In genomic region chr4:183200453-183200852, GRCh38 we compare ENCODE assay signal across 10 cellular contexts.
A peak's percentile ranks its signal among the peaks of the same experiment; 100 is the strongest.
DNase-seq lines count a peak whose midpoint lies in the region; ATAC-seq and TF ChIP-seq lines count a peak whose summit lies in the region.
"Had no signal": no experiment of that assay in that cellular context is flagged by ENCODE, and none has a peak within 500 bp of the region (broad histone marks: within the 10 kb centered on the region; RNA-seq: fewer than 3 reads in every experiment).

No MANE protein-coding gene starts in this region.

- peak; percentile 76 for DNase-seq in Right ventricle myocardium superior
- no peak for DNase-seq in right atrium auricular region (ENCODE audit: low spot score)
- DNase-seq in cerebellum (ENCODE audit: low spot score) = peak; percentile 48
- DNase-seq in lung (ENCODE audit: low spot score) = peak; percentile 83
- DNase-seq in stimulated activated CD4-positive, alpha-beta T cell treated with anti-CD3 and anti-CD28 coated beads, Interleukin-2, amount 100 ng/mL, for 24 hours = no peak
- DNase-seq in activated gamma-delta T cell (lab: John Stamatoyannopoulos, UW) = no peak
- no peak for DNase-seq in immature natural killer cell
- DNase-seq: activated T-cell treated with anti-CD3 and anti-CD28 coated beads for 4 hours had no signal

- intact Hi-C loops in Right ventricle myocardium superior (cut with DNase I) = no loop called here

- no peak overlapping the region for H3K4me3 Mint-ChIP-seq in immature natural killer cell
- H3K4me3 Mint-ChIP-seq: B cell had no signal

- H3K36me3 Mint-ChIP-seq in immature natural killer cell = peaks cover 0 to 9% (median 3%) of the 10 kb centered on the region in 3 donors

- TF ChIP-seq CTCF in right atrium auricular region (IDR thresholded peaks at IDR 0.05) = no peak
- TF ChIP-seq CTCF in lung (IDR thresholded peaks at IDR 0.05; ENCODE audit: control extremely low read depth, extremely low read depth) = no peak

- H3K4me3 ChIP-seq in right atrium auricular region = no peak overlapping the region
- no peak overlapping the region for H3K4me3 ChIP-seq in lung

- no peaks in the 10 kb centered on the region for H3K27me3 ChIP-seq in right atrium auricular region
- no peaks in the 10 kb centered on the region for H3K27me3 ChIP-seq in lung (ENCODE audit: control insufficient read depth, insufficient read depth)

- H3K4me1 ChIP-seq in right atrium auricular region (peaks cover 0 to 10% of the 10 kb centered on the region in 2 donors), lung (ENCODE audit: control insufficient read depth in 2 of 2, insufficient read depth in 2 of 2, low read length in 2 of 2) (peaks cover 1 to 8% of the 10 kb centered on the region in 2 donors)

- WGBS in lung, 2 donors = 26 to 77% methylated on average over 4 of the region's 4 CpGs

- H3K9me3 ChIP-seq in right atrium auricular region (no peaks in the 10 kb centered on the region), lung (ENCODE audit: control insufficient read depth in 2 of 2, insufficient read depth in 1 of 2, low read length in 1 of 2) (no peaks in the 10 kb centered on the region)

- H3K4me1 Mint-ChIP-seq in immature natural killer cell = no peaks in the 10 kb centered on the region
- H3K4me1 Mint-ChIP-seq: B cell had no signal

- peak; percentile 61 for ATAC-seq in Right ventricle myocardium superior (ENCODE audit: poor library complexity)
- ATAC-seq in lung (ENCODE audit: insufficient read depth, low FRiP score) = peak; percentile 41
- ATAC-seq in GM18873 (IDR thresholded peaks at IDR 0.05; ENCODE audit: low FRiP score, unreplicated experiment) = no peak

- H3K36me3 ChIP-seq in right atrium auricular region (no peaks in the 10 kb centered on the region), lung (ENCODE audit: control insufficient read depth in 2 of 2, insufficient read depth in 2 of 2, low read length in 2 of 2) (peaks cover 0 to 6% of the 10 kb centered on the region in 2 donors)

- H3K9me3 Mint-ChIP-seq in immature natural killer cell = no peaks in the 10 kb centered on the region

- no peak overlapping the region for H3K27ac ChIP-seq in right atrium auricular region
- H3K27ac ChIP-seq in lung (ENCODE audit: low read depth in 1 of 2, low read length in 1 of 2) = no peak overlapping the region

- H3K27me3 Mint-ChIP-seq in immature natural killer cell (ENCODE audit: low read depth in 3 of 3) = peaks cover 0 to 2% (median 0%) of the 10 kb centered on the region in 3 donors

- H3K27ac Mint-ChIP-seq in immature natural killer cell = no peak overlapping the region
- H3K27ac Mint-ChIP-seq: B cell had no signal

Comparison
In these comparisons a context has a peak if more than half of its experiments do, and no peak if none do; other contexts are left out.
1. DNase-seq: peak in Right ventricle myocardium superior (single experiment), cerebellum (single experiment) and lung (single experiment); none in right atrium auricular region (single experiment), stimulated activated CD4-positive, alpha-beta T cell treated with anti-CD3 and anti-CD28 coated beads, Interleukin-2, amount 100 ng/mL, for 24 hours (0 of 2), activated gamma-delta T cell (single experiment) and immature natural killer cell (0 of 3).